25 cellular contexts compared by ENCODE assay signal in genomic region chr16:70753694-70754325, GRCh38. TPM values are rescaled to one million over a fixed set of nuclear protein-coding genes. Genes with fewer than 3 reads are reported as not detected.
DNase-seq lines count a peak whose midpoint lies in the region; ATAC-seq and TF ChIP-seq lines count a peak whose summit lies in the region.
"Had no signal": no experiment of that assay in that cellular context is flagged by ENCODE, and none has a peak within 500 bp of the region (broad histone marks: within the 10 kb centered on the region; RNA-seq: fewer than 3 reads in every experiment).

No MANE protein-coding gene starts in this region.

- H3K27me3 Mint-ChIP-seq in HFFc6 (ENCODE audit: insufficient read depth): no peaks in the 10 kb centered on the region; the same call in none of the 2 replicates
- H3K27me3 Mint-ChIP-seq: activated CD4-positive, alpha-beta T cell treated with anti-CD3 and anti-CD28 coated beads for 36 hours; memory B cell; stimulated activated naive CD8-positive, alpha-beta T cell treated with anti-CD3 and anti-CD28 coated beads, Interleukin-15, Interleukin-2, amounts not matched to agents 100 ng/mL and 50 ng/mL, for 24 hours had no signal

- H3K27ac ChIP-seq in cingulate gyrus (ENCODE audit: low read depth, low read length) (peak overlapping the region; percentile 85), substantia nigra (ENCODE audit: low read depth, low read length, poor library complexity, severe bottlenecking) (peak overlapping the region; percentile 26)
- H3K27ac ChIP-seq: pancreas had no signal

- H3K36me3 Mint-ChIP-seq in HFFc6 (ENCODE audit: low read depth): peaks cover 15% of the 10 kb centered on the region

- H3K4me3 ChIP-seq in mucosa of descending colon: no peak overlapping the region
- H3K4me3 ChIP-seq: breast epithelium, coronary artery, pancreas had no signal

- H3K4me3 Mint-ChIP-seq in HFFc6: no peak overlapping the region
- H3K4me3 Mint-ChIP-seq: activated CD4-positive, alpha-beta T cell treated with anti-CD3 and anti-CD28 coated beads for 36 hours; endodermal cell; memory B cell; stimulated activated naive CD8-positive, alpha-beta T cell treated with anti-CD3 and anti-CD28 coated beads, Interleukin-15, Interleukin-2, amounts not matched to agents 100 ng/mL and 50 ng/mL, for 24 hours had no signal

- intact Hi-C loops in mucosa of descending colon (cut with DNase I, micrococcal nuclease): no loop called here

- no peaks in the 10 kb centered on the region for H3K36me3 ChIP-seq in mucosa of descending colon (ENCODE audit: low read depth)
- H3K36me3 ChIP-seq: BE2C, breast epithelium had no signal

- DNase-seq in HFFc6 (no peak), mucosa of descending colon (peak in 2 of 3 donors; percentile 18 to 34), substantia nigra (lab: John Stamatoyannopoulos, UW) (no peak), A172 (ENCODE audit: low spot score) (no peak), NCI-H1092 treated with DMSO at 0.1 percent for 48 hours (lab: John Stamatoyannopoulos, UW) (no peak), NCI-H1436 (lab: John Stamatoyannopoulos, UW) (no peak)
- DNase-seq: activated CD4-positive, alpha-beta T cell treated with anti-CD3 and anti-CD28 coated beads for 36 hours; activated effector memory CD4-positive, alpha-beta T cell treated with anti-CD3 and anti-CD28 coated beads, Interleukin-2, amount 50 U/mL, for 16 hours; BE2C; Caco-2; endodermal cell; GOT3; NCI-H1048; NCI-H2029 treated with DMSO at 0.1 percent for 48 hours; NCI-H774; RPMI8226; stimulated activated CD4-positive, alpha-beta T cell treated with anti-CD3 and anti-CD28 coated beads, Interleukin-15, amount 100 ng/mL, for 24 hours had no signal

- H3K9me3 Mint-ChIP-seq in HFFc6: no peaks in the 10 kb centered on the region
- H3K9me3 Mint-ChIP-seq: endodermal cell; memory B cell; stimulated activated naive CD8-positive, alpha-beta T cell treated with anti-CD3 and anti-CD28 coated beads, Interleukin-15, Interleukin-2, amounts not matched to agents 100 ng/mL and 50 ng/mL, for 24 hours had no signal

- peak overlapping the region; percentile 36; the same call in 1 of the 2 replicates for H3K27ac Mint-ChIP-seq in HFFc6
- H3K27ac Mint-ChIP-seq: activated CD4-positive, alpha-beta T cell treated with anti-CD3 and anti-CD28 coated beads for 36 hours; memory B cell; stimulated activated naive CD8-positive, alpha-beta T cell treated with anti-CD3 and anti-CD28 coated beads, Interleukin-15, Interleukin-2, amounts not matched to agents 100 ng/mL and 50 ng/mL, for 24 hours had no signal

- TF ChIP-seq CTCF in HFFc6 (IDR thresholded peaks at IDR 0.05) (no peak), mucosa of descending colon (IDR thresholded peaks at IDR 0.05) (no peak)

- peaks cover 40% of the 10 kb centered on the region for H3K4me1 Mint-ChIP-seq in HFFc6 (ENCODE audit: low read depth)

- ATAC-seq in mucosa of descending colon (no peak), GM18907 (IDR thresholded peaks at IDR 0.05; ENCODE audit: unreplicated experiment) (no peak)
- ATAC-seq: activated CD4-positive, alpha-beta T cell treated with anti-CD3 and anti-CD28 coated beads for 36 hours; pancreas; right cardiac atrium had no signal

- no peaks in the 10 kb centered on the region for H3K9me3 ChIP-seq in mucosa of descending colon
- H3K9me3 ChIP-seq: BE2C, breast epithelium, Caco-2, pancreas had no signal

- peaks cover 25% of the 10 kb centered on the region for H3K4me1 ChIP-seq in mucosa of descending colon (ENCODE audit: low read depth)

RNA-seq across cellular contexts. Expression of gene VAC14, which starts 47.1 kb away (rescaled TPM):
- 10 to 100 TPM; 34.5 to 45.5 (median 37.6) TPM for total RNA-seq in HFFc6 (2021; fragmentation: NEBNext Ultra II Directional; extraction: Animal tissue kit (Norgen Biotek cat#: 25700))
- total RNA-seq in mucosa of descending colon: 10 to 100 TPM; 32.3 to 35.1 (median 32.8) TPM
- 58.8 and 66.5 TPM in 2 replicates for total RNA-seq in A172 (2014; rRNA removed; shearing (Covaris generic))

Comparison
In these comparisons a context has a peak if more than half of its experiments do, and no peak if none do; other contexts are left out.
1. DNase-seq: peak in mucosa of descending colon (2 of 3); none in HFFc6 (single experiment), substantia nigra (0 of 49), A172 (single experiment), NCI-H1092 treated with DMSO at 0.1 percent for 48 hours (single experiment) and NCI-H1436 (single experiment).